In genomic region chr4:147108409-147108808, GRCh38 we compare ENCODE assay signal across 17 cellular contexts.
"Had no signal": no experiment of that assay in that cellular context is flagged by ENCODE, and none has a peak within 500 bp of the region (broad histone marks: within the 10 kb centered on the region; RNA-seq: fewer than 3 reads in every experiment).

No MANE protein-coding gene starts in this region.

- DNase-seq: activated CD4-positive, alpha-beta T cell treated with anti-CD3 and anti-CD28 coated beads, Interleukin-2, amount 50 U/mL, for 4 hours; activated CD4-positive, CD25-positive, alpha-beta regulatory T cell treated with anti-CD3 and anti-CD28 coated beads, Interleukin-2, amount 50 U/mL, for 72 hours; activated effector memory CD4-positive, alpha-beta T cell treated with anti-CD3 and anti-CD28 coated beads, Interleukin-2, amount 50 U/mL, for 16 hours; activated T-cell treated with anti-CD3 and anti-CD28 coated beads, Interleukin-2, amount 50 U/mL, for 1 hour; anterior cingulate cortex; effector CD4-positive, alpha-beta T cell; mammary epithelial cell; nephron progenitor cell; psoas muscle; stimulated activated CD4-positive, alpha-beta T cell treated with anti-CD3 and anti-CD28 coated beads, Interleukin-12 subunit alpha, Interleukin-12 subunit beta, amount 100 ng/mL, for 4 hours; stimulated activated naive CD4-positive, alpha-beta T cell treated with Interleukin-2 at 50 U/mL for 16 hours; upper lobe of right lung had no signal

- H3K27me3 ChIP-seq: cardiac muscle cell, suprapubic skin, upper lobe of right lung had no signal

- H3K36me3 ChIP-seq: cardiac muscle cell, suprapubic skin, upper lobe of right lung had no signal

- H3K9me3 ChIP-seq: psoas muscle, suprapubic skin, upper lobe of right lung had no signal

- H3K27ac Mint-ChIP-seq: activated naive CD8-positive, alpha-beta T cell; nephron progenitor cell had no signal

- H3K4me3 Mint-ChIP-seq: activated naive CD8-positive, alpha-beta T cell; nephron progenitor cell had no signal

- H3K4me3 ChIP-seq: cardiac muscle cell, psoas muscle, suprapubic skin, upper lobe of right lung had no signal

- H3K36me3 Mint-ChIP-seq: activated naive CD8-positive, alpha-beta T cell had no signal

- H3K27ac ChIP-seq: cardiac muscle cell, psoas muscle, suprapubic skin, upper lobe of right lung had no signal

- ATAC-seq: left lobe of liver, psoas muscle, sciatic nerve, upper lobe of right lung had no signal

- H3K4me1 ChIP-seq: suprapubic skin, upper lobe of right lung had no signal
